18 cellular contexts compared by ENCODE assay signal in the genomic region with DNA sequence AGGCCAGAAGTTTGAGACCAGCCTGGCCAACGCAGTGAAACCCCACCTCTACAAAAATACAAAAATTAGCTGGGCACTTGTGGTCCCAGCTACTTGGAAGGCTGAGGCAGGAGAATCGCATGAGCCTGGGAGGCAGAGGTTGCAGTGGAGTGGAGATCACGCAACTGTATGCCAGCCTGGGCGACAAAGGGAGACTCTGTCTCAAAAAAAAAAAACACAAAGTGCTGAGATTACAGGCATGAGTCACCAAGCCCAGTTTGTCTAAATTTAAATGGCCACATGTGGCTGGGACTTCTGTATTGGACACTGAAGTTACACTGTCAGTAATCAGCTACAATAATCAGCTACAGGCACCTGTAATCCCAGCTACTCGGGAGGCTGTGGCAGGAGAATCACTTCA.
A peak's percentile ranks its signal among the peaks of the same experiment; 100 is the strongest.
DNase-seq lines count a peak whose midpoint lies in the region; ATAC-seq and TF ChIP-seq lines count a peak whose summit lies in the region.
"Had no signal": no experiment of that assay in that cellular context is flagged by ENCODE, and none has a peak within 500 bp of the region (broad histone marks: within the 10 kb centered on the region; RNA-seq: fewer than 3 reads in every experiment).

No MANE protein-coding gene starts in this region.

- H3K36me3 ChIP-seq in heart left ventricle (peaks cover 0 to 85% (median 38%) of the 10 kb centered on the region in 9 donors), IMR-90 (ENCODE audit: control insufficient read depth, insufficient read depth, low read length) (peaks cover 19% of the 10 kb centered on the region), mammary epithelial cell (ENCODE audit: insufficient read depth, low read length) (peaks cover 22% of the 10 kb centered on the region), esophagus squamous epithelium (peaks cover 0 to 87% (median 9%) of the 10 kb centered on the region in 3 donors)

- CTCF ChIA-PET in IMR-90 (lab: Yijun Ruan, JAX), result interaction anchor here (0.6 to 1.2 kb wide), 4 partner anchors 19 to 100 kb away, joined by 3 read pairs; no protein-coding TSS in a partner anchor
- CTCF ChIA-PET in mammary epithelial cell (lab: Charles Lee; ENCODE audit: low non-redundant PET), result no interaction called here

- POLR2A ChIA-PET in IMR-90 (lab: Charles Lee; ENCODE audit: unreplicated experiment), result no interaction called here

- H2BK5ac ChIP-seq in IMR-90 (ENCODE audit: low read depth, low read length, poor library complexity, severe bottlenecking), result no peak overlapping the region

- 77 to 90% (median 80%) methylated on average over 5 of the region's 5 CpGs for WGBS in heart left ventricle, 4 donors
- WGBS in right cardiac atrium, result 90% methylated on average over 5 of the region's 5 CpGs
- 100% methylated on average over 1 of the region's 5 CpGs; no CpG with 5 or more reads in 1 of the 2 experiments for WGBS in IMR-90 (ENCODE audit: extremely low coverage in 2 of 2, insufficient read length in 1 of 2), 2 experiments
- 98% methylated on average over 5 of the region's 5 CpGs for WGBS in mammary epithelial cell (ENCODE audit: low coverage, missing lambda C conversion rate)
- WGBS in esophagus squamous epithelium, 2 donors, result 96 to 97% methylated on average over 4 of the region's 5 CpGs

- no peak overlapping the region for H4K91ac ChIP-seq in IMR-90 (ENCODE audit: insufficient read depth, low read depth, low read length)

- no peak overlapping the region for H2AFZ ChIP-seq in IMR-90 (replicated peaks; ENCODE audit: low read length, poor library complexity)
- H2AFZ ChIP-seq in mammary epithelial cell (ENCODE audit: low read depth, low read length), result no peak overlapping the region

- H3K9me3 ChIP-seq in heart left ventricle, result peaks cover 0 to 19% (median 6%) of the 10 kb centered on the region in 12 donors
- H3K9me3 ChIP-seq in right cardiac atrium (ENCODE audit: control insufficient read depth, low read length), result no peaks in the 10 kb centered on the region
- H3K9me3 ChIP-seq in IMR-90 (ENCODE audit: control insufficient read depth, insufficient read depth, low read length), result 0 out of 2 replicates have a peak, but pooled peaks cover 1% of the 10 kb centered on the region
- no peaks in the 10 kb centered on the region for H3K9me3 ChIP-seq in mammary epithelial cell (replicated peaks; ENCODE audit: insufficient read depth, low read length)
- peaks cover 0 to 7% (median 6%) of the 10 kb centered on the region in 3 donors for H3K9me3 ChIP-seq in esophagus squamous epithelium

- no peaks in the 10 kb centered on the region for H3K9me1 ChIP-seq in IMR-90 (ENCODE audit: insufficient read depth, low read length)

- peak; percentile 65 to 83 (median 72) for ATAC-seq in heart left ventricle
- ATAC-seq in right cardiac atrium, result no peak
- ATAC-seq in IMR-90 (ENCODE audit: low read depth), result no peak
- ATAC-seq in GM19397 (IDR thresholded peaks at IDR 0.05; ENCODE audit: unreplicated experiment), result no peak
- ATAC-seq: GM12878 had no signal

- H4K5ac ChIP-seq in IMR-90 (ENCODE audit: low read depth, low read length), result no peak overlapping the region

- no peak overlapping the region for H3K23ac ChIP-seq in IMR-90 (ENCODE audit: low read depth, low read length)

- no peak overlapping the region for H3K4ac ChIP-seq in IMR-90 (ENCODE audit: low read depth, low read length)

- H2BK20ac ChIP-seq in IMR-90 (ENCODE audit: low read depth, low read length), result no peak overlapping the region

- H3K14ac ChIP-seq in IMR-90 (replicated peaks; ENCODE audit: low read depth, low read length), result no peak overlapping the region

- intact Hi-C loops in heart left ventricle (cut with DNase I), result no loop called here
- intact Hi-C loops in right cardiac atrium (cut with DNase I), result no loop called here
- intact Hi-C loops in IMR-90 (cut with micrococcal nuclease), result no loop called here
- intact Hi-C loops in mammary epithelial cell (cut with micrococcal nuclease), result no loop called here
- intact Hi-C loops in esophagus squamous epithelium (cut with DNase I), result no loop called here

- H3K4me3 ChIP-seq in heart left ventricle (no peak overlapping the region), right cardiac atrium (ENCODE audit: low read length) (no peak overlapping the region), IMR-90 (ENCODE audit: insufficient read depth, low read depth, low read length) (no peak overlapping the region), mammary epithelial cell (replicated peaks in 1 of 3; ENCODE audit: insufficient read depth in 1 of 3, low read depth in 2 of 3, low read length in 3 of 3) (no peak overlapping the region), esophagus squamous epithelium (no peak overlapping the region)
- H3K4me3 ChIP-seq: GM12878 had no signal

- no peaks in the 10 kb centered on the region; a peak in 1 of 4 replicates for H3K79me1 ChIP-seq in IMR-90 (ENCODE audit: low read depth in 1 of 2, low read length in 2 of 2)

- H3K4me1 ChIP-seq in heart left ventricle (peaks cover 0 to 3% (median 0%) of the 10 kb centered on the region in 12 donors), right cardiac atrium (ENCODE audit: control insufficient read depth, insufficient read depth, low read length) (no peaks in the 10 kb centered on the region), IMR-90 (ENCODE audit: control insufficient read depth, insufficient read depth, low read length) (no peaks in the 10 kb centered on the region), mammary epithelial cell (ENCODE audit: insufficient read depth, low read length) (no peaks in the 10 kb centered on the region), esophagus squamous epithelium (no peaks in the 10 kb centered on the region)

- no peaks in the 10 kb centered on the region for H3K27me3 ChIP-seq in heart left ventricle
- no peaks in the 10 kb centered on the region for H3K27me3 ChIP-seq in right cardiac atrium (ENCODE audit: control insufficient read depth, insufficient read depth)
- no peaks in the 10 kb centered on the region for H3K27me3 ChIP-seq in IMR-90 (ENCODE audit: control insufficient read depth, insufficient read depth, low read length)
- H3K27me3 ChIP-seq in mammary epithelial cell (ENCODE audit: insufficient read depth, low read length), result no peaks in the 10 kb centered on the region
- no peaks in the 10 kb centered on the region for H3K27me3 ChIP-seq in esophagus squamous epithelium

- BruUV-seq in IMR-90 (replicated peaks; lab: Mats Ljungman, UMichigan) (no TSS peak), mammary epithelial cell (replicated peaks; lab: Mats Ljungman, UMichigan) (no TSS peak)

- no peak overlapping the region for H3K18ac ChIP-seq in IMR-90 (ENCODE audit: low read depth, low read length)

- H3K9ac ChIP-seq in IMR-90 (ENCODE audit: low read depth, low read length), result no peak overlapping the region
- H3K9ac ChIP-seq in mammary epithelial cell (ENCODE audit: insufficient read depth, low read length), result no peak overlapping the region

- H3K27ac ChIP-seq in heart left ventricle (no peak overlapping the region), right cardiac atrium (ENCODE audit: low read length) (no peak overlapping the region), IMR-90 (ENCODE audit: insufficient read depth, low read length) (no peak overlapping the region), mammary epithelial cell (ENCODE audit: insufficient read depth, low read depth, low read length) (no peak overlapping the region), esophagus squamous epithelium (no peak overlapping the region)
- H3K27ac ChIP-seq: C4-2B had no signal

- H3K4me2 ChIP-seq in IMR-90 (ENCODE audit: low read depth, low read length) (no peak overlapping the region), mammary epithelial cell (ENCODE audit: insufficient read depth, low read depth, low read length) (no peak overlapping the region)

- H3K27ac Mint-ChIP-seq in HFFc6, result no peak overlapping the region

- peaks cover 5% of the 10 kb centered on the region; the same call in 1 of the 2 replicates for H3K9me3 Mint-ChIP-seq in HFFc6

- H3K36me3 Mint-ChIP-seq in HFFc6 (ENCODE audit: low read depth), result peaks cover 6% of the 10 kb centered on the region

- no peak overlapping the region for H2BK15ac ChIP-seq in IMR-90 (ENCODE audit: low read depth, low read length)

- DNase-seq in heart left ventricle (no peak), right cardiac atrium (no peak), IMR-90 (peak; percentile 10), mammary epithelial cell (peak; percentile 6), myocyte (ENCODE audit: low read depth) (peak; percentile 53), esophagus squamous epithelium (lab: John Stamatoyannopoulos, UW) (no peak), HFFc6 (no peak)
- DNase-seq: COR-L47, DMS153, Karpas-422, NCI-H1092, NCI-H2107, NCI-H345, NCI-H526 treated with DMSO at 0.1 percent for 48 hours, RPMI8226 had no signal

- no peak overlapping the region for H3K56ac ChIP-seq in IMR-90 (ENCODE audit: extremely low read depth, insufficient read depth, low read length)

- H2BK120ac ChIP-seq in IMR-90 (ENCODE audit: low read depth, low read length), result no peak overlapping the region

- H3K4me1 Mint-ChIP-seq in HFFc6 (ENCODE audit: low read depth), result no peaks in the 10 kb centered on the region

- TF ChIP-seq POLR2A in heart left ventricle (IDR thresholded peaks at IDR 0.05) (no peak), IMR-90 (IDR thresholded peaks at IDR 0.05; ENCODE audit: low read depth, low read length) (no peak), esophagus squamous epithelium (IDR thresholded peaks at IDR 0.05) (no peak)

- H3K79me2 ChIP-seq in mammary epithelial cell (ENCODE audit: insufficient read depth, low read length), result no peaks in the 10 kb centered on the region

- H4K20me1 ChIP-seq in IMR-90 (ENCODE audit: insufficient read depth, low read length) (no peaks in the 10 kb centered on the region), mammary epithelial cell (ENCODE audit: insufficient read depth, low read length) (no peaks in the 10 kb centered on the region)

- dilution Hi-C loops in IMR-90 (cut with HindIII; ENCODE audit: low sequenced_read_pairs, unreplicated experiment) (no loop called here), mammary epithelial cell (cut with HindIII; ENCODE audit: low sequenced_read_pairs) (no loop called here)

- H4K8ac ChIP-seq in IMR-90 (ENCODE audit: low read depth in 2 of 2, low read length in 2 of 2), result no peak overlapping the region

- H3K4me3 Mint-ChIP-seq in HFFc6, result no peak overlapping the region

- H2AK9ac ChIP-seq in IMR-90 (replicated peaks; ENCODE audit: low read depth, low read length, poor library complexity), result no peak overlapping the region

- TF ChIP-seq RAD21 in IMR-90 (IDR thresholded peaks at IDR 0.05; ENCODE audit: low read length), result no peak

- TF ChIP-seq CTCF in heart left ventricle (IDR thresholded peaks at IDR 0.05) (no peak), IMR-90 (conservative IDR thresholded peaks at IDR 0.05; ENCODE audit: low read depth, low read length) (no peak), mammary epithelial cell (conservative IDR thresholded peaks at IDR 0.05 in 1 of 2, IDR thresholded peaks at IDR 0.05 in 1 of 2; ENCODE audit: extremely low read depth in 1 of 2, insufficient read depth in 1 of 2, low read depth in 1 of 2, low read length in 2 of 2) (no peak), esophagus squamous epithelium (IDR thresholded peaks at IDR 0.05) (no peak), HFFc6 (IDR thresholded peaks at IDR 0.05) (no peak)

- H3K27me3 Mint-ChIP-seq in HFFc6 (ENCODE audit: insufficient read depth), result no peaks in the 10 kb centered on the region; the same call in 1 of the 2 replicates

- H2AK5ac ChIP-seq in IMR-90 (ENCODE audit: low read depth, low read length), result no peak overlapping the region

- in situ Hi-C loops in IMR-90 (cut with MboI; ENCODE audit: low sequenced_read_pairs), result no loop called here
- in situ Hi-C loops in mammary epithelial cell (cut with MboI; ENCODE audit: low sequenced_read_pairs in 2 of 2), result no loop called here

Comparison
In these comparisons a context has a peak if more than half of its experiments do, and no peak if none do; other contexts are left out.
1. ATAC-seq: peak in heart left ventricle (4 of 4); none in right cardiac atrium (0 of 2), IMR-90 (single experiment) and GM19397 (single experiment).
2. DNase-seq: peak in IMR-90 (single experiment), mammary epithelial cell (single experiment) and myocyte (single experiment); none in heart left ventricle (0 of 5), right cardiac atrium (0 of 3), esophagus squamous epithelium (single experiment) and HFFc6 (single experiment).